18 cellular contexts compared by ENCODE assay signal in the genomic region with DNA sequence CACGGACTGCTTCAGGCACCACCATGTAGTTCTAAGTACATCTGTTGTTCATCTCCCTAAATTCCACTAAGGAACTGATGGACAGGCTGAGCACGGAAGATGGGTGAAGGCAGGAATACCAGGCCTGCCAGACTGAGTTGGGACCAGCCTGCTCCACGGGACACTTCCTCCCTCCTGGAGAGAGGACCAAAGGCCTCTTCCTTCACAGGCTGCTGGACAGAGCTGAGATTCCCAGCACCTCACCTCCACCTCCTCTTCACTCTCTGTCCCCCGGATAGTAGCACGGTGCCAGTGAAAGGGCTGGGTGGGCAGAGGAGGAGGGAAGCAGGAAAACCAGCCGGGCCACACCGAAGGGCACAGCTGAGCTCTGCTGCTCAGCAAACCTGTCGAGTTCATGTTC.
"Had no signal": no experiment of that assay in that cellular context is flagged by ENCODE, and none has a peak within 500 bp of the region (broad histone marks: within the 10 kb centered on the region; RNA-seq: fewer than 3 reads in every experiment).

No MANE protein-coding gene starts in this region.

- DNase-seq: activated CD4-positive, alpha-beta T cell treated with anti-CD3 and anti-CD28 coated beads, Interleukin-2, amount 50 U/mL, for 4 hours; activated naive CD8-positive, alpha-beta T cell treated with anti-CD3 and anti-CD28 coated beads, Interleukin-2, amount 10 ng/mL, durations not matched to agents 7 days and 5 days; amygdala; foreskin melanocyte; hypothalamus; islet precursor cell; left colon; lower lobe of right lung; nucleus accumbens; spleen; stimulated activated CD4-positive, alpha-beta T cell treated with anti-CD3 and anti-CD28 coated beads, Interleukin-4, amount 100 ng/mL, for 4 hours; T-helper 2 cell; upper lobe of left lung; WERI-Rb-1 had no signal

- ATAC-seq: left colon; lower lobe of right lung; natural killer cell treated with Interleukin-12 subunit alpha and Interleukin-12 subunit beta and Interleukin-15 and Interleukin-18, amount 100 ng/mL, for 72 hours; stimulated activated memory B cell treated with anti-CD40 and anti-IgM and Interleukin-4, amounts not matched to agents 10 μg/mL and 1 μg/mL and 100 μg/mL, for 72 hours had no signal

- H3K4me3 Mint-ChIP-seq: activated naive CD8-positive, alpha-beta T cell treated with anti-CD3 and anti-CD28 coated beads, Interleukin-2, amount 10 ng/mL, durations not matched to agents 7 days and 5 days; activated T-helper 1 cell treated with anti-CD3 and anti-CD28 coated beads, Interleukin-12 subunit alpha, Interleukin-12 subunit beta, Interleukin-2, Interleukin-4 antibody, amounts not matched to agents 30 ng/mL and 10 ng/mL and 1 ng/mL, durations not matched to agents 14 hours and 24 hours and 36 hours; natural killer cell treated with Interleukin-12 subunit alpha and Interleukin-12 subunit beta and Interleukin-15 and Interleukin-18, amount 100 ng/mL, for 72 hours; stimulated activated memory B cell treated with anti-CD40 and anti-IgM and Interleukin-4, amounts not matched to agents 10 μg/mL and 1 μg/mL and 100 μg/mL, for 72 hours had no signal

- H3K9me3 ChIP-seq: lower lobe of right lung, spleen, thoracic aorta, upper lobe of left lung had no signal

- H3K27ac Mint-ChIP-seq: activated naive CD8-positive, alpha-beta T cell treated with anti-CD3 and anti-CD28 coated beads, Interleukin-2, amount 10 ng/mL, durations not matched to agents 7 days and 5 days; activated T-helper 1 cell treated with anti-CD3 and anti-CD28 coated beads, Interleukin-12 subunit alpha, Interleukin-12 subunit beta, Interleukin-2, Interleukin-4 antibody, amounts not matched to agents 30 ng/mL and 10 ng/mL and 1 ng/mL, durations not matched to agents 14 hours and 24 hours and 36 hours; natural killer cell treated with Interleukin-12 subunit alpha and Interleukin-12 subunit beta and Interleukin-15 and Interleukin-18, amount 100 ng/mL, for 72 hours; stimulated activated memory B cell treated with anti-CD40 and anti-IgM and Interleukin-4, amounts not matched to agents 10 μg/mL and 1 μg/mL and 100 μg/mL, for 72 hours had no signal

- H3K27me3 ChIP-seq: spleen, upper lobe of left lung had no signal

- H3K27me3 Mint-ChIP-seq: activated naive CD8-positive, alpha-beta T cell treated with anti-CD3 and anti-CD28 coated beads, Interleukin-2, amount 10 ng/mL, durations not matched to agents 7 days and 5 days; natural killer cell treated with Interleukin-12 subunit alpha and Interleukin-12 subunit beta and Interleukin-15 and Interleukin-18, amount 100 ng/mL, for 72 hours; stimulated activated memory B cell treated with anti-CD40 and anti-IgM and Interleukin-4, amounts not matched to agents 10 μg/mL and 1 μg/mL and 100 μg/mL, for 72 hours had no signal

- H3K4me1 Mint-ChIP-seq: stimulated activated memory B cell treated with anti-CD40 and anti-IgM and Interleukin-4, amounts not matched to agents 10 μg/mL and 1 μg/mL and 100 μg/mL, for 72 hours had no signal

- H3K4me3 ChIP-seq: lower lobe of right lung, spleen, thoracic aorta, upper lobe of left lung had no signal

- H3K9me3 Mint-ChIP-seq: activated naive CD8-positive, alpha-beta T cell treated with anti-CD3 and anti-CD28 coated beads, Interleukin-2, amount 10 ng/mL, durations not matched to agents 7 days and 5 days; activated T-helper 1 cell treated with anti-CD3 and anti-CD28 coated beads, Interleukin-12 subunit alpha, Interleukin-12 subunit beta, Interleukin-2, Interleukin-4 antibody, amounts not matched to agents 30 ng/mL and 10 ng/mL and 1 ng/mL, durations not matched to agents 14 hours and 24 hours and 36 hours; natural killer cell treated with Interleukin-12 subunit alpha and Interleukin-12 subunit beta and Interleukin-15 and Interleukin-18, amount 100 ng/mL, for 72 hours; stimulated activated memory B cell treated with anti-CD40 and anti-IgM and Interleukin-4, amounts not matched to agents 10 μg/mL and 1 μg/mL and 100 μg/mL, for 72 hours had no signal

- H3K4me1 ChIP-seq: lower lobe of right lung, upper lobe of left lung had no signal

- H3K27ac ChIP-seq: lower lobe of right lung, thoracic aorta, upper lobe of left lung, WERI-Rb-1 had no signal
